28 cellular contexts compared by ENCODE assay signal in genomic region chr12:39595923-39596322, GRCh38. TPM values are rescaled to one million over a fixed set of nuclear protein-coding genes. Genes with fewer than 3 reads are reported as not detected.
DNase-seq lines count a peak whose midpoint lies in the region; ATAC-seq and TF ChIP-seq lines count a peak whose summit lies in the region.
"Had no signal": no experiment of that assay in that cellular context is flagged by ENCODE, and none has a peak within 500 bp of the region (broad histone marks: within the 10 kb centered on the region; RNA-seq: fewer than 3 reads in every experiment).

No MANE protein-coding gene starts in this region.

- H3K27me3 Mint-ChIP-seq in activated naive CD4-positive, alpha-beta T cell treated with anti-CD3 and anti-CD28 coated beads for 36 hours (ENCODE audit: low read depth), result no peaks in the 10 kb centered on the region
- H3K27me3 Mint-ChIP-seq in T-cell, result no peaks in the 10 kb centered on the region
- H3K27me3 Mint-ChIP-seq in stimulated activated naive CD8-positive, alpha-beta T cell treated with anti-CD3 and anti-CD28 coated beads, Interleukin-15, amount 100 ng/mL, for 72 hours, result no peaks in the 10 kb centered on the region
- H3K27me3 Mint-ChIP-seq: activated B cell treated with CpG ODN at 0.5 μM for 24 hours, type B pancreatic cell had no signal

- POLR2A ChIA-PET in T-cell (lab: Charles Lee), result no interaction called here

- intact Hi-C loops in activated naive CD4-positive, alpha-beta T cell treated with anti-CD3 and anti-CD28 coated beads for 36 hours (cut with micrococcal nuclease), result loop anchor here (5.0 kb wide), 1 partner anchor 279 kb away; no protein-coding TSS in a partner anchor

- CTCF ChIA-PET in activated naive CD4-positive, alpha-beta T cell treated with anti-CD3 and anti-CD28 coated beads for 36 hours (lab: Charles Lee), result interaction anchor here (1.2 to 1.4 kb wide), 2 partner anchors 24 to 40 kb away, joined by 3 read pairs; partner anchors contain the start of gene ABCD2
- CTCF ChIA-PET in T-cell (lab: Charles Lee), result no interaction called here

- peak overlapping the region; percentile 78 for H3K27ac Mint-ChIP-seq in activated naive CD4-positive, alpha-beta T cell treated with anti-CD3 and anti-CD28 coated beads for 36 hours
- H3K27ac Mint-ChIP-seq in T-cell, result peak overlapping the region; percentile 8 to 20
- H3K27ac Mint-ChIP-seq in stimulated activated naive CD8-positive, alpha-beta T cell treated with anti-CD3 and anti-CD28 coated beads, Interleukin-15, amount 100 ng/mL, for 72 hours, result peak overlapping the region; percentile 96 to 97
- H3K27ac Mint-ChIP-seq: activated B cell treated with CpG ODN at 0.5 μM for 24 hours, type B pancreatic cell had no signal

- no peak overlapping the region for H3K4me3 ChIP-seq in fibroblast of villous mesenchyme (ENCODE audit: low read depth, low read length)
- H3K4me3 ChIP-seq: coronary artery, SJSA1, skin epidermis had no signal

- DNase-seq in activated naive CD4-positive, alpha-beta T cell treated with anti-CD3 and anti-CD28 coated beads for 36 hours, result no peak
- DNase-seq in activated naive CD4-positive, alpha-beta T cell (lab: John Stamatoyannopoulos, UW), result no peak
- DNase-seq in T-cell, result no peak
- DNase-seq in fibroblast of villous mesenchyme (ENCODE audit: low read depth), result peak; percentile 24
- DNase-seq in stimulated activated naive CD8-positive, alpha-beta T cell treated with anti-CD3 and anti-CD28 coated beads, Interleukin-15, amount 100 ng/mL, for 72 hours, result no peak
- DNase-seq in pons (ENCODE audit: low spot score), result no peak
- no peak for DNase-seq in 8988T
- DNase-seq: activated B cell treated with CpG ODN at 0.5 μM for 24 hours; activated T-cell treated with anti-CD3 and anti-CD28 coated beads for 4 hours; anterior cingulate cortex; BE2C; effector memory CD4-positive, alpha-beta T cell; GOT3; hippocampal formation; mesendoderm; NCI-H1048; NCI-H187; NCI-H2171 treated with DMSO at 0.1 percent for 48 hours; NCI-H526; T-helper 1 cell had no signal

- no peaks in the 10 kb centered on the region for H3K9me3 Mint-ChIP-seq in activated naive CD4-positive, alpha-beta T cell treated with anti-CD3 and anti-CD28 coated beads for 36 hours
- H3K9me3 Mint-ChIP-seq in T-cell, result no peaks in the 10 kb centered on the region
- no peaks in the 10 kb centered on the region for H3K9me3 Mint-ChIP-seq in stimulated activated naive CD8-positive, alpha-beta T cell treated with anti-CD3 and anti-CD28 coated beads, Interleukin-15, amount 100 ng/mL, for 72 hours
- H3K9me3 Mint-ChIP-seq: activated B cell treated with CpG ODN at 0.5 μM for 24 hours, type B pancreatic cell had no signal

- no peak for ATAC-seq in T-cell (replicated peaks in 1 of 4)
- peak; percentile 78 for ATAC-seq in stimulated activated naive CD8-positive, alpha-beta T cell treated with anti-CD3 and anti-CD28 coated beads, Interleukin-15, amount 100 ng/mL, for 72 hours
- ATAC-seq in GM21529 (IDR thresholded peaks at IDR 0.05; ENCODE audit: unreplicated experiment), result no peak
- ATAC-seq: HepG2, left lobe of liver had no signal

- peaks cover 19% of the 10 kb centered on the region for H3K4me1 Mint-ChIP-seq in activated naive CD4-positive, alpha-beta T cell treated with anti-CD3 and anti-CD28 coated beads for 36 hours (ENCODE audit: low read depth)
- peaks cover 0 to 21% (median 17%) of the 10 kb centered on the region in 3 donors for H3K4me1 Mint-ChIP-seq in T-cell
- H3K4me1 Mint-ChIP-seq in stimulated activated naive CD8-positive, alpha-beta T cell treated with anti-CD3 and anti-CD28 coated beads, Interleukin-15, amount 100 ng/mL, for 72 hours, result peaks cover 17% of the 10 kb centered on the region
- H3K4me1 Mint-ChIP-seq: activated B cell treated with CpG ODN at 0.5 μM for 24 hours had no signal

- peaks cover 4% of the 10 kb centered on the region for H3K36me3 Mint-ChIP-seq in activated naive CD4-positive, alpha-beta T cell treated with anti-CD3 and anti-CD28 coated beads for 36 hours (ENCODE audit: low read depth)
- H3K36me3 Mint-ChIP-seq in T-cell, result peaks cover 38% of the 10 kb centered on the region
- H3K36me3 Mint-ChIP-seq: type B pancreatic cell had no signal

- no peak overlapping the region for H3K4me3 Mint-ChIP-seq in activated naive CD4-positive, alpha-beta T cell treated with anti-CD3 and anti-CD28 coated beads for 36 hours
- no peak overlapping the region for H3K4me3 Mint-ChIP-seq in T-cell
- H3K4me3 Mint-ChIP-seq in stimulated activated naive CD8-positive, alpha-beta T cell treated with anti-CD3 and anti-CD28 coated beads, Interleukin-15, amount 100 ng/mL, for 72 hours, result peak overlapping the region; percentile 42 to 54
- H3K4me3 Mint-ChIP-seq: activated B cell treated with CpG ODN at 0.5 μM for 24 hours, type B pancreatic cell had no signal

- no peak for TF ChIP-seq CTCF in fibroblast of villous mesenchyme (IDR thresholded peaks at IDR 0.05; ENCODE audit: insufficient read depth, low read depth, low read length)

RNA-seq across cellular contexts. Expression of gene ABCD2, which starts 23.7 kb away (rescaled TPM):
- total RNA-seq in activated naive CD4-positive, alpha-beta T cell treated with anti-CD3 and anti-CD28 coated beads for 36 hours, result 1 to 10 TPM; 8.6 to 9.1 TPM
- 10 to 100 TPM; 10.9 to 16.8 (median 14.7) TPM for total RNA-seq in T-cell
- under 0.01 and 0.32 TPM in 2 replicates for total RNA-seq in fibroblast of villous mesenchyme
- total RNA-seq: bronchial epithelial cell, HepG2, SJSA1 had no signal

Comparison
In these comparisons a context has a peak if more than half of its experiments do, and no peak if none do; other contexts are left out.
1. H3K27ac Mint-ChIP-seq: peak in every context shown above with its lines; median percentile 96 in stimulated activated naive CD8-positive, alpha-beta T cell treated with anti-CD3 and anti-CD28 coated beads, Interleukin-15, amount 100 ng/mL, for 72 hours; 78 in activated naive CD4-positive, alpha-beta T cell treated with anti-CD3 and anti-CD28 coated beads for 36 hours; 14 in T-cell.
2. H3K4me3 Mint-ChIP-seq: peak in stimulated activated naive CD8-positive, alpha-beta T cell treated with anti-CD3 and anti-CD28 coated beads, Interleukin-15, amount 100 ng/mL, for 72 hours (2 of 2); none in activated naive CD4-positive, alpha-beta T cell treated with anti-CD3 and anti-CD28 coated beads for 36 hours (single experiment) and T-cell (0 of 3).